Comparison of ENCODE assay signal across 10 cellular contexts in the genomic region with DNA sequence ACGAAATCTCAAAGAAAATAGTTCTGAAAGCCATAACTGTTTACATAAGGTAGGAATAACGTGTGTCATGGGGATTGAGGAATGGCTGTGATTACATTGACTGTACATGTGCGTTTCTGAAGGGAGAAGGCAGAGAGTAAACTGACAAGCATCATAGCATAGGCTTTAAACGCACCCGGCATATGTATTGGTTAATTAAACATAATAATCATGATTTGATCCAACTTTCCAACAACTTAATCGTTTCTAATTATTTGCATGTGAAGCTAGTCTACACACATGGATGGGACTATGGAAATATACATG. TPM values are rescaled to one million over a fixed set of nuclear protein-coding genes. Genes with fewer than 3 reads are reported as not detected.
"Had no signal": no experiment of that assay in that cellular context is flagged by ENCODE, and none has a peak within 500 bp of the region (broad histone marks: within the 10 kb centered on the region; RNA-seq: fewer than 3 reads in every experiment).

No MANE protein-coding gene starts in this region.

- H3K4me3 ChIP-seq: left lung had no signal

- H3K9me3 Mint-ChIP-seq: activated CD4-positive, alpha-beta memory T cell treated with anti-CD3 and anti-CD28 coated beads for 36 hours; activated T-cell treated with anti-CD3 and anti-CD28 coated beads, Interleukin-2, amount 50 U/mL, for 24 hours; memory B cell; stimulated activated effector memory CD8-positive, alpha-beta T cell treated with anti-CD3 and anti-CD28 coated beads, Interleukin-12 subunit alpha, Interleukin-12 subunit beta, amount 100 ng/mL, for 72 hours had no signal

- H3K9me3 ChIP-seq: left lung had no signal

- H3K36me3 ChIP-seq: left lung had no signal

- DNase-seq: activated naive CD4-positive, alpha-beta T cell treated with anti-CD3 and anti-CD28 coated beads, Interleukin-2, amount 50 U/mL, for 16 hours; activated T-cell treated with anti-CD3 and anti-CD28 coated beads, Interleukin-2, amount 50 U/mL, for 24 hours; kidney; T-helper 17 cell had no signal

- H3K36me3 Mint-ChIP-seq: activated CD4-positive, alpha-beta memory T cell treated with anti-CD3 and anti-CD28 coated beads for 36 hours; memory B cell; natural killer cell treated with Interleukin-12 subunit alpha and Interleukin-12 subunit beta and Interleukin-15 and Interleukin-18, amount 100 ng/mL, for 72 hours; stimulated activated effector memory CD8-positive, alpha-beta T cell treated with anti-CD3 and anti-CD28 coated beads, Interleukin-12 subunit alpha, Interleukin-12 subunit beta, amount 100 ng/mL, for 72 hours had no signal

- H3K27ac Mint-ChIP-seq: activated CD4-positive, alpha-beta memory T cell treated with anti-CD3 and anti-CD28 coated beads for 36 hours; activated CD4-positive, alpha-beta T cell treated with anti-CD3 and anti-CD28 coated beads for 36 hours; activated T-cell treated with anti-CD3 and anti-CD28 coated beads, Interleukin-2, amount 50 U/mL, for 24 hours; memory B cell; natural killer cell treated with Interleukin-12 subunit alpha and Interleukin-12 subunit beta and Interleukin-15 and Interleukin-18, amount 100 ng/mL, for 72 hours; stimulated activated effector memory CD8-positive, alpha-beta T cell treated with anti-CD3 and anti-CD28 coated beads, Interleukin-12 subunit alpha, Interleukin-12 subunit beta, amount 100 ng/mL, for 72 hours; T-helper 17 cell had no signal

- ATAC-seq: natural killer cell treated with Interleukin-12 subunit alpha and Interleukin-12 subunit beta and Interleukin-15 and Interleukin-18, amount 100 ng/mL, for 72 hours; stimulated activated effector memory CD8-positive, alpha-beta T cell treated with anti-CD3 and anti-CD28 coated beads, Interleukin-12 subunit alpha, Interleukin-12 subunit beta, amount 100 ng/mL, for 72 hours; T-helper 17 cell had no signal

- H3K4me1 Mint-ChIP-seq: activated CD4-positive, alpha-beta T cell treated with anti-CD3 and anti-CD28 coated beads for 36 hours; stimulated activated effector memory CD8-positive, alpha-beta T cell treated with anti-CD3 and anti-CD28 coated beads, Interleukin-12 subunit alpha, Interleukin-12 subunit beta, amount 100 ng/mL, for 72 hours; T-helper 17 cell had no signal

- H3K4me3 Mint-ChIP-seq: activated CD4-positive, alpha-beta memory T cell treated with anti-CD3 and anti-CD28 coated beads for 36 hours; activated CD4-positive, alpha-beta T cell treated with anti-CD3 and anti-CD28 coated beads for 36 hours; activated T-cell treated with anti-CD3 and anti-CD28 coated beads, Interleukin-2, amount 50 U/mL, for 24 hours; memory B cell; natural killer cell treated with Interleukin-12 subunit alpha and Interleukin-12 subunit beta and Interleukin-15 and Interleukin-18, amount 100 ng/mL, for 72 hours; stimulated activated effector memory CD8-positive, alpha-beta T cell treated with anti-CD3 and anti-CD28 coated beads, Interleukin-12 subunit alpha, Interleukin-12 subunit beta, amount 100 ng/mL, for 72 hours; T-helper 17 cell had no signal

RNA-seq across cellular contexts. Expression of a gene that starts 3.3 kb away (rescaled TPM):
- total RNA-seq: activated CD4-positive, alpha-beta memory T cell treated with anti-CD3 and anti-CD28 coated beads for 36 hours; activated CD4-positive, alpha-beta T cell treated with anti-CD3 and anti-CD28 coated beads for 36 hours; natural killer cell treated with Interleukin-12 subunit alpha and Interleukin-12 subunit beta and Interleukin-15 and Interleukin-18, amount 100 ng/mL, for 72 hours had no signal
